11 cellular contexts compared by ENCODE assay signal in the genomic region with DNA sequence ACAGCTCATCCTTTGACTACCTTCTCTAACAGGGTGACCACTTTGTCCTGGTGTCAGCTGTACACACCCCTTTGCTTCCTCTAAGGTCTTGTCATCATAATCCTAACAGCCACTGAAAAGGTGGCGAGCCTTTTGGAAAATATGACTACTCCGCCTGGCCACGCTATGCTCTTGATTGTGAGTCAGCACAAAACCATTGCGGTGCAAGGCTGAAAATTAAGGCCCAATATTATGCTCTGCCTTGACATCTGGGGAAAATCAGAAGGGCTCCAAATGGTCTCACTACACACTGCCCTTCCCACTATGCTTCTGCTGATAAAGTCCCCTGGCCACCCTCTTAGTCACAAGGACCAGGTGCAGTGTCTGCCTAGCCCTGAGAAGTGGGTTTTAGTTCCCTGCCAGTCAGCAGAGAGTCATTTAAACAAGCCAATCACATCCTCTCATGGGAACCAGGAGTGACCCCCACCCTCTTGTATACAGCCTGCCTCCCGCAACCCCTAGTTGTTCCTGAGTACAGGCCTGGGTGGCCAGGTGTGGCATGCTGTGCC. TPM values are rescaled to one million over a fixed set of nuclear protein-coding genes. Genes with fewer than 3 reads are reported as not detected.
A peak's percentile ranks its signal among the peaks of the same experiment; 100 is the strongest.
DNase-seq lines count a peak whose midpoint lies in the region; FAIRE-seq and TF ChIP-seq lines count a peak whose summit lies in the region.
"Had no signal": no experiment of that assay in that cellular context is flagged by ENCODE, and none has a peak within 500 bp of the region (broad histone marks: within the 10 kb centered on the region; RNA-seq: fewer than 3 reads in every experiment).

No MANE protein-coding gene starts in this region.

- FAIRE-seq in RCC 7860 (lab: Jason Lieb, UNC): no peak

- no peaks in the 10 kb centered on the region for H3K4me1 ChIP-seq in effector memory CD4-positive, alpha-beta T cell (ENCODE audit: control insufficient read depth, insufficient read depth, low read length, poor library complexity, severe bottlenecking)

- H3K27me3 Mint-ChIP-seq in CD14-positive monocyte (ENCODE audit: low read depth in 3 of 3): peaks cover 0 to 6% (median 1%) of the 10 kb centered on the region in 3 donors
- H3K27me3 Mint-ChIP-seq: effector memory CD8-positive, alpha-beta T cell; naive B cell had no signal

- intact Hi-C loops in CD14-positive monocyte (cut with micrococcal nuclease): no loop called here

- peaks cover 8 to 28% of the 10 kb centered on the region in 2 donors for H3K36me3 Mint-ChIP-seq in CD14-positive monocyte
- H3K36me3 Mint-ChIP-seq: naive B cell had no signal

- no peak for TF ChIP-seq CTCF in CD14-positive monocyte (IDR thresholded peaks at IDR 0.05)

- H3K4me3 Mint-ChIP-seq in CD14-positive monocyte: no peak overlapping the region
- H3K4me3 Mint-ChIP-seq: effector memory CD8-positive, alpha-beta T cell; naive B cell had no signal

- H3K9me3 ChIP-seq in effector memory CD4-positive, alpha-beta T cell (ENCODE audit: control insufficient read depth, low read length): no peaks in the 10 kb centered on the region

- peak; percentile 12 to 13 for DNase-seq in stimulated activated CD4-positive, alpha-beta T cell treated with anti-CD3 and anti-CD28 coated beads, Interleukin-15, amount 100 ng/mL, for 48 hours (ENCODE audit: low read depth in 2 of 2)
- no peak for DNase-seq in stimulated activated CD4-positive, alpha-beta T cell treated with anti-CD3 and anti-CD28 coated beads, Interleukin-12 subunit alpha, Interleukin-12 subunit beta, amount 100 ng/mL, for 4 hours
- DNase-seq in RCC 7860 (ENCODE audit: low spot score) (peak; percentile 59), fibroblast of gingiva (ENCODE audit: low read depth) (peak; percentile 34), CD14-positive monocyte (ENCODE audit: low spot score) (no peak), superior temporal gyrus (ENCODE audit: extremely low spot score) (no peak)
- DNase-seq in central memory CD4-positive, alpha-beta T cell: no peak
- DNase-seq in effector memory CD4-positive, alpha-beta T cell: no peak
- DNase-seq: effector memory CD8-positive, alpha-beta T cell; naive B cell; NCI-H1105 had no signal

- no peaks in the 10 kb centered on the region for H3K27me3 ChIP-seq in effector memory CD4-positive, alpha-beta T cell (replicated peaks; ENCODE audit: control insufficient read depth, insufficient read depth, low read length, poor library complexity, severe bottlenecking)

- no peak overlapping the region for H3K27ac ChIP-seq in effector memory CD4-positive, alpha-beta T cell (ENCODE audit: insufficient read depth, low read length, poor library complexity, severe bottlenecking)

- peaks cover 20% of the 10 kb centered on the region for H3K4me1 Mint-ChIP-seq in CD14-positive monocyte
- H3K4me1 Mint-ChIP-seq: naive B cell had no signal

- H3K9me3 Mint-ChIP-seq in CD14-positive monocyte: no peaks in the 10 kb centered on the region
- H3K9me3 Mint-ChIP-seq: effector memory CD8-positive, alpha-beta T cell; naive B cell had no signal

- H3K27ac Mint-ChIP-seq in CD14-positive monocyte: peak overlapping the region in 2 of 7 donors; percentile 13 to 47
- H3K27ac Mint-ChIP-seq: effector memory CD8-positive, alpha-beta T cell had no signal

- no peak overlapping the region for H3K4me3 ChIP-seq in effector memory CD4-positive, alpha-beta T cell (ENCODE audit: insufficient read depth, low read depth, low read length, poor library complexity, severe bottlenecking)

- H3K36me3 ChIP-seq in effector memory CD4-positive, alpha-beta T cell (ENCODE audit: control insufficient read depth, insufficient read depth, low read length): no peaks in the 10 kb centered on the region

RNA-seq across cellular contexts. Expression of a gene that starts 34.3 kb away (rescaled TPM):
- 1 to 10 TPM; 4.0 to 5.3 TPM for polyA plus RNA-seq in CD14-positive monocyte

RNA-seq across cellular contexts. Expression of a gene that starts 34.7 kb away (rescaled TPM):
- 10 to 100 TPM; 14.6 to 16.7 TPM for polyA plus RNA-seq in CD14-positive monocyte

Comparison
In these comparisons a context has a peak if more than half of its experiments do, and no peak if none do; other contexts are left out.
1. DNase-seq: peak in stimulated activated CD4-positive, alpha-beta T cell treated with anti-CD3 and anti-CD28 coated beads, Interleukin-15, amount 100 ng/mL, for 48 hours (2 of 2), RCC 7860 (single experiment) and fibroblast of gingiva (single experiment); none in stimulated activated CD4-positive, alpha-beta T cell treated with anti-CD3 and anti-CD28 coated beads, Interleukin-12 subunit alpha, Interleukin-12 subunit beta, amount 100 ng/mL, for 4 hours (single experiment), CD14-positive monocyte (single experiment), central memory CD4-positive, alpha-beta T cell (single experiment), superior temporal gyrus (single experiment) and effector memory CD4-positive, alpha-beta T cell (0 of 3).